36 cellular contexts compared by ENCODE assay signal in genomic region chr7:115968166-115968565, GRCh38.
"Had no signal": no experiment of that assay in that cellular context is flagged by ENCODE, and none has a peak within 500 bp of the region (broad histone marks: within the 10 kb centered on the region; RNA-seq: fewer than 3 reads in every experiment).

No MANE protein-coding gene starts in this region.

- FAIRE-seq: colon had no signal

- H3K36me3 Mint-ChIP-seq: activated CD4-positive, alpha-beta memory T cell treated with anti-CD3 and anti-CD28 coated beads for 36 hours; activated CD8-positive, alpha-beta memory T cell treated with anti-CD3 and anti-CD28 coated beads, Interleukin-2, amount 10 ng/mL, durations not matched to agents 7 days and 5 days; activated naive CD4-positive, alpha-beta T cell treated with anti-CD3 and anti-CD28 coated beads, Interleukin-2, amount 50 U/mL, for 24 hours; activated naive CD8-positive, alpha-beta T cell treated with anti-CD3 and anti-CD28 coated beads for 36 hours had no signal

- H3K36me3 ChIP-seq: adrenal gland, esophagus squamous epithelium, gastroesophageal sphincter, WERI-Rb-1 had no signal

- ATAC-seq: activated CD4-positive, alpha-beta T cell treated with anti-CD3 and anti-CD28 coated beads for 36 hours; activated CD8-positive, alpha-beta memory T cell treated with anti-CD3 and anti-CD28 coated beads, Interleukin-2, amount 10 ng/mL, durations not matched to agents 7 days and 5 days; activated CD8-positive, alpha-beta T cell treated with anti-CD3 and anti-CD28 coated beads, Interleukin-2, amount 10 ng/mL, durations not matched to agents 7 days and 5 days; activated naive CD8-positive, alpha-beta T cell treated with anti-CD3 and anti-CD28 coated beads, Interleukin-2, amount 50 U/mL, for 24 hours; body of pancreas; effector memory CD8-positive, alpha-beta T cell; gastroesophageal sphincter; T-helper 17 cell had no signal

- H3K4me3 ChIP-seq: adrenal gland, body of pancreas, esophagus squamous epithelium, gastroesophageal sphincter had no signal

- H3K27me3 Mint-ChIP-seq: activated CD4-positive, alpha-beta memory T cell treated with anti-CD3 and anti-CD28 coated beads for 36 hours; activated CD4-positive, alpha-beta T cell treated with anti-CD3 and anti-CD28 coated beads for 36 hours; activated CD4-positive, alpha-beta T cell treated with anti-CD3 and anti-CD28 coated beads, Interleukin-2, amount 10 ng/mL, durations not matched to agents 24 days and 14 days; activated CD8-positive, alpha-beta memory T cell treated with anti-CD3 and anti-CD28 coated beads, Interleukin-2, amount 10 ng/mL, durations not matched to agents 7 days and 5 days; activated naive CD8-positive, alpha-beta T cell treated with anti-CD3 and anti-CD28 coated beads for 36 hours; activated naive CD8-positive, alpha-beta T cell treated with anti-CD3 and anti-CD28 coated beads, Interleukin-2, amount 50 U/mL, for 24 hours; effector memory CD8-positive, alpha-beta T cell had no signal

- H3K9me3 ChIP-seq: adrenal gland, body of pancreas, esophagus squamous epithelium, gastroesophageal sphincter had no signal

- H3K4me3 Mint-ChIP-seq: activated CD4-positive, alpha-beta memory T cell treated with anti-CD3 and anti-CD28 coated beads for 36 hours; activated CD4-positive, alpha-beta T cell treated with anti-CD3 and anti-CD28 coated beads for 36 hours; activated CD4-positive, alpha-beta T cell treated with anti-CD3 and anti-CD28 coated beads, Interleukin-2, amount 10 ng/mL, durations not matched to agents 24 days and 14 days; activated CD8-positive, alpha-beta memory T cell treated with anti-CD3 and anti-CD28 coated beads, Interleukin-2, amount 10 ng/mL, durations not matched to agents 7 days and 5 days; activated CD8-positive, alpha-beta T cell treated with anti-CD3 and anti-CD28 coated beads, Interleukin-2, amount 10 ng/mL, durations not matched to agents 7 days and 5 days; activated naive CD4-positive, alpha-beta T cell treated with anti-CD3 and anti-CD28 coated beads for 36 hours; activated naive CD4-positive, alpha-beta T cell treated with anti-CD3 and anti-CD28 coated beads, Interleukin-2, amount 50 U/mL, for 24 hours; activated naive CD8-positive, alpha-beta T cell treated with anti-CD3 and anti-CD28 coated beads for 36 hours; activated naive CD8-positive, alpha-beta T cell treated with anti-CD3 and anti-CD28 coated beads, Interleukin-2, amount 50 U/mL, for 24 hours; activated T-helper 1 cell treated with anti-CD3 and anti-CD28 coated beads, Interleukin-12 subunit alpha, Interleukin-12 subunit beta, Interleukin-2, Interleukin-4 antibody, amounts not matched to agents 30 ng/mL and 10 ng/mL and 1 ng/mL, durations not matched to agents 14 hours and 24 hours and 36 hours; effector memory CD8-positive, alpha-beta T cell; T-helper 17 cell; T-helper 2 cell treated with Interferon-gamma antibody and Interleukin-4, amounts not matched to agents 5 μg/mL and 100 μg/mL, for 36 hours had no signal

- H3K4me1 Mint-ChIP-seq: activated CD4-positive, alpha-beta T cell treated with anti-CD3 and anti-CD28 coated beads for 36 hours; activated CD4-positive, alpha-beta T cell treated with anti-CD3 and anti-CD28 coated beads, Interleukin-2, amount 10 ng/mL, durations not matched to agents 24 days and 14 days; activated CD8-positive, alpha-beta memory T cell treated with anti-CD3 and anti-CD28 coated beads, Interleukin-2, amount 10 ng/mL, durations not matched to agents 7 days and 5 days; activated naive CD4-positive, alpha-beta T cell treated with anti-CD3 and anti-CD28 coated beads, Interleukin-2, amount 50 U/mL, for 24 hours; activated naive CD8-positive, alpha-beta T cell treated with anti-CD3 and anti-CD28 coated beads for 36 hours; activated naive CD8-positive, alpha-beta T cell treated with anti-CD3 and anti-CD28 coated beads, Interleukin-2, amount 50 U/mL, for 24 hours had no signal

- H3K9me3 Mint-ChIP-seq: activated CD4-positive, alpha-beta memory T cell treated with anti-CD3 and anti-CD28 coated beads for 36 hours; activated CD4-positive, alpha-beta T cell treated with anti-CD3 and anti-CD28 coated beads, Interleukin-2, amount 10 ng/mL, durations not matched to agents 24 days and 14 days; activated naive CD4-positive, alpha-beta T cell treated with anti-CD3 and anti-CD28 coated beads for 36 hours; activated naive CD4-positive, alpha-beta T cell treated with anti-CD3 and anti-CD28 coated beads, Interleukin-2, amount 50 U/mL, for 24 hours; activated naive CD8-positive, alpha-beta T cell treated with anti-CD3 and anti-CD28 coated beads for 36 hours; activated naive CD8-positive, alpha-beta T cell treated with anti-CD3 and anti-CD28 coated beads, Interleukin-2, amount 50 U/mL, for 24 hours; activated T-helper 1 cell treated with anti-CD3 and anti-CD28 coated beads, Interleukin-12 subunit alpha, Interleukin-12 subunit beta, Interleukin-2, Interleukin-4 antibody, amounts not matched to agents 30 ng/mL and 10 ng/mL and 1 ng/mL, durations not matched to agents 14 hours and 24 hours and 36 hours; activated T-helper 2 cell treated with anti-CD3 and anti-CD28 coated beads, Interferon-gamma antibody, Interleukin-2, Interleukin-4, amounts not matched to agents 10 μg/mL and 5 μg/mL and 100 μg/mL, durations not matched to agents 14 hours and 24 hours and 36 hours; T-helper 2 cell treated with Interferon-gamma antibody and Interleukin-4, amounts not matched to agents 5 μg/mL and 100 μg/mL, for 36 hours had no signal

- H3K4me1 ChIP-seq: adrenal gland, body of pancreas, esophagus squamous epithelium, gastroesophageal sphincter had no signal

- H3K27ac ChIP-seq: adrenal gland, body of pancreas, esophagus squamous epithelium, gastroesophageal sphincter, WERI-Rb-1 had no signal

- DNase-seq: activated CD4-positive, alpha-beta memory T cell treated with anti-CD3 and anti-CD28 coated beads for 36 hours; activated CD4-positive, alpha-beta T cell treated with anti-CD3 and anti-CD28 coated beads for 36 hours; activated CD4-positive, alpha-beta T cell treated with anti-CD3 and anti-CD28 coated beads, Interleukin-2, amount 10 ng/mL, durations not matched to agents 24 days and 14 days; activated CD4-positive, CD25-positive, alpha-beta regulatory T cell; activated CD4-positive, CD25-positive, alpha-beta regulatory T cell treated with anti-CD3 and anti-CD28 coated beads, Interleukin-2, amount 50 U/mL, for 72 hours; activated CD8-positive, alpha-beta memory T cell treated with anti-CD3 and anti-CD28 coated beads, Interleukin-2, amount 10 ng/mL, durations not matched to agents 7 days and 5 days; activated CD8-positive, alpha-beta memory T cell treated with anti-CD3 and anti-CD28 coated beads, Interleukin-2, amount 50 U/mL, for 4 hours; activated CD8-positive, alpha-beta T cell treated with anti-CD3 and anti-CD28 coated beads, Interleukin-2, amount 10 ng/mL, durations not matched to agents 7 days and 5 days; activated effector memory CD4-positive, alpha-beta T cell treated with anti-CD3 and anti-CD28 coated beads, Interleukin-2, amount 50 U/mL, for 16 hours; activated naive CD4-positive, alpha-beta T cell treated with anti-CD3 and anti-CD28 coated beads for 36 hours; activated naive CD8-positive, alpha-beta T cell treated with anti-CD3 and anti-CD28 coated beads for 36 hours; activated naive CD8-positive, alpha-beta T cell treated with anti-CD3 and anti-CD28 coated beads, Interleukin-2, amount 50 U/mL, for 24 hours; activated T-cell treated with anti-CD3 and anti-CD28 coated beads, Interleukin-2, amount 50 U/mL, for 1 hour; activated T-cell treated with anti-CD3 and anti-CD28 coated beads, Interleukin-2, amount 50 U/mL, for 48 hours; adrenal gland; amygdala; aorta; body of pancreas; caudate nucleus; cortex of kidney; dermis blood vessel endothelial cell; effector CD4-positive, alpha-beta T cell; effector memory CD8-positive, alpha-beta T cell; esophagus squamous epithelium; foreskin melanocyte; head of caudate nucleus; T-helper 1 cell; T-helper 17 cell; T1000; WERI-Rb-1 had no signal

- H3K27ac Mint-ChIP-seq: activated CD4-positive, alpha-beta memory T cell treated with anti-CD3 and anti-CD28 coated beads for 36 hours; activated CD4-positive, alpha-beta T cell treated with anti-CD3 and anti-CD28 coated beads for 36 hours; activated CD4-positive, alpha-beta T cell treated with anti-CD3 and anti-CD28 coated beads, Interleukin-2, amount 10 ng/mL, durations not matched to agents 24 days and 14 days; activated CD8-positive, alpha-beta memory T cell treated with anti-CD3 and anti-CD28 coated beads, Interleukin-2, amount 10 ng/mL, durations not matched to agents 7 days and 5 days; activated CD8-positive, alpha-beta T cell treated with anti-CD3 and anti-CD28 coated beads, Interleukin-2, amount 10 ng/mL, durations not matched to agents 7 days and 5 days; activated naive CD4-positive, alpha-beta T cell treated with anti-CD3 and anti-CD28 coated beads for 36 hours; activated naive CD4-positive, alpha-beta T cell treated with anti-CD3 and anti-CD28 coated beads, Interleukin-2, amount 50 U/mL, for 24 hours; activated naive CD8-positive, alpha-beta T cell treated with anti-CD3 and anti-CD28 coated beads for 36 hours; activated naive CD8-positive, alpha-beta T cell treated with anti-CD3 and anti-CD28 coated beads, Interleukin-2, amount 50 U/mL, for 24 hours; activated T-helper 1 cell treated with anti-CD3 and anti-CD28 coated beads, Interleukin-12 subunit alpha, Interleukin-12 subunit beta, Interleukin-2, Interleukin-4 antibody, amounts not matched to agents 30 ng/mL and 10 ng/mL and 1 ng/mL, durations not matched to agents 14 hours and 24 hours and 36 hours; activated T-helper 2 cell treated with anti-CD3 and anti-CD28 coated beads, Interferon-gamma antibody, Interleukin-2, Interleukin-4, amounts not matched to agents 10 μg/mL and 5 μg/mL and 100 μg/mL, durations not matched to agents 14 hours and 24 hours and 36 hours; effector memory CD8-positive, alpha-beta T cell; T-helper 17 cell; T-helper 2 cell treated with Interferon-gamma antibody and Interleukin-4, amounts not matched to agents 5 μg/mL and 100 μg/mL, for 36 hours had no signal
